21 cellular contexts compared by ENCODE assay signal in the genomic region with DNA sequence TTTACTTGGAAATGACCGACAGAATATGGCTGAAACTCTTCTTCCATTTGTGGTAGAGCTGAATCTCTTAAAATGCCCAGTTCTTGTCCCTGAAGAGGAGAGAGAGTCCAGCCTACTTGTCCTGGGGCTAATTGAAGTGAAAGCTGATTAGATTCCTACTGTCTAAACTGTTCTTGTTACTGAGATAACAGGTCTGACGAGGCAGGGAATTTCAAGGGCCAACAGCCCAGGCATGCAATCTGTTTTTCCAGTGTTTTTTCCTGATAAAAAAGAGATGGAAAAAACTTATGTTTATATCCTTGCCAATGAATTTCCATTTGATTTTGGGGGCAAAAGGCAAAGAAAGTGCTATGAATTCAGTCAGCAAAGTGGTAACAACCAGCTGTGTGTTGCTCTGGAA.
"Had no signal": no experiment of that assay in that cellular context is flagged by ENCODE, and none has a peak within 500 bp of the region (broad histone marks: within the 10 kb centered on the region; RNA-seq: fewer than 3 reads in every experiment).

No MANE protein-coding gene starts in this region.

- H3K36me3 ChIP-seq: WERI-Rb-1 had no signal

- H3K27ac ChIP-seq: WERI-Rb-1 had no signal

- H3K4me3 ChIP-seq: K562 had no signal

- DNase-seq: activated CD4-positive, alpha-beta T cell treated with anti-CD3 and anti-CD28 coated beads for 4 hours; activated CD8-positive, alpha-beta memory T cell treated with anti-CD3 and anti-CD28 coated beads, Interleukin-2, amount 50 U/mL, for 4 hours; activated CD8-positive, alpha-beta T cell treated with anti-CD3 and anti-CD28 coated beads for 36 hours; activated gamma-delta T cell treated with Interleukin-2 at 50 U/mL for 16 hours; activated naive CD4-positive, alpha-beta T cell treated with anti-CD3 and anti-CD28 coated beads, Interleukin-2, amount 10 ng/mL, durations not matched to agents 7 days and 5 days; activated naive CD8-positive, alpha-beta T cell treated with anti-CD3 and anti-CD28 coated beads for 36 hours; activated T-cell treated with anti-CD3 and anti-CD28 coated beads, Interleukin-2, amount 50 U/mL, for 72 hours; anterior cingulate cortex; caudate nucleus; Kasumi-1; NCI-H1105 treated with DMSO at 0.1 percent for 48 hours; NCI-H1436 treated with DMSO at 0.1 percent for 48 hours; NCI-H187; NCI-H2081; NCI-H510A treated with DMSO at 0.1 percent for 48 hours; NCI-H69; SIG-M5; T-helper 1 cell; WERI-Rb-1 had no signal

- ATAC-seq: activated CD4-positive, CD25-positive, alpha-beta regulatory T cell treated with anti-CD3 and anti-CD28 coated beads, Interleukin-2, amount 50 U/mL, for 24 hours; activated CD8-positive, alpha-beta T cell treated with anti-CD3 and anti-CD28 coated beads for 36 hours; activated T-cell treated with anti-CD3 and anti-CD28 coated beads, Interleukin-2, amount 50 U/mL, for 72 hours; K562 had no signal
